14 cellular contexts compared by ENCODE assay signal in genomic region chr6:73302339-73302738, GRCh38. TPM values are rescaled to one million over a fixed set of nuclear protein-coding genes. Genes with fewer than 3 reads are reported as not detected.
A peak's percentile ranks its signal among the peaks of the same experiment; 100 is the strongest.
DNase-seq lines count a peak whose midpoint lies in the region; ATAC-seq and TF ChIP-seq lines count a peak whose summit lies in the region.
"Had no signal": no experiment of that assay in that cellular context is flagged by ENCODE, and none has a peak within 500 bp of the region (broad histone marks: within the 10 kb centered on the region; RNA-seq: fewer than 3 reads in every experiment).

No MANE protein-coding gene starts in this region.

- peaks cover 0 to 5% of the 10 kb centered on the region in 2 donors for H3K36me3 Mint-ChIP-seq in activated T-cell treated with anti-CD3 and anti-CD28 coated beads, Interleukin-2, amount 50 U/mL, for 72 hours (ENCODE audit: insufficient read depth in 2 of 2)

- H3K9me3 ChIP-seq in mucosa of descending colon = no peaks in the 10 kb centered on the region
- H3K9me3 ChIP-seq: A549 had no signal

- intact Hi-C loops in mucosa of descending colon (cut with DNase I, micrococcal nuclease) (no loop called here), Right ventricle myocardium inferior (cut with DNase I) (no loop called here)

- H3K27me3 Mint-ChIP-seq in activated T-cell treated with anti-CD3 and anti-CD28 coated beads, Interleukin-2, amount 50 U/mL, for 72 hours (ENCODE audit: low read depth) = no peaks in the 10 kb centered on the region
- H3K27me3 Mint-ChIP-seq: CD4-positive, alpha-beta memory T cell had no signal

- H3K4me3 Mint-ChIP-seq in activated T-cell treated with anti-CD3 and anti-CD28 coated beads, Interleukin-2, amount 50 U/mL, for 72 hours = no peak overlapping the region
- H3K4me3 Mint-ChIP-seq: CD14-positive monocyte; CD4-positive, alpha-beta memory T cell; H9 had no signal

- DNase-seq in DMS53 (lab: John Stamatoyannopoulos, UW) (peak; percentile 32), DMS53 treated with DMSO at 0.1 percent for 48 hours (lab: John Stamatoyannopoulos, UW; ENCODE audit: unreplicated experiment) (no peak), LNCaP clone FGC (ENCODE audit: low read depth) (peak; percentile 45), NCI-H69 (lab: John Stamatoyannopoulos, UW) (peak; percentile 39), mucosa of descending colon (no peak), Right ventricle myocardium inferior (ENCODE audit: missing footprints) (no peak)
- DNase-seq in activated T-cell treated with anti-CD3 and anti-CD28 coated beads, Interleukin-2, amount 50 U/mL, for 72 hours = no peak
- DNase-seq: AML-193; Calu3; CD4-positive, alpha-beta memory T cell; H9; IMR-90 had no signal

- H3K4me3 ChIP-seq in LNCaP clone FGC (ENCODE audit: low read depth, low read length) (no peak overlapping the region), mucosa of descending colon (no peak overlapping the region)
- H3K4me3 ChIP-seq: A549 had no signal

- no peaks in the 10 kb centered on the region for H3K36me3 ChIP-seq in mucosa of descending colon (ENCODE audit: low read depth)

- H3K4me1 ChIP-seq in mucosa of descending colon (ENCODE audit: low read depth) = no peaks in the 10 kb centered on the region
- H3K4me1 ChIP-seq: A549 had no signal

- no peak overlapping the region for H3K27ac Mint-ChIP-seq in activated T-cell treated with anti-CD3 and anti-CD28 coated beads, Interleukin-2, amount 50 U/mL, for 72 hours
- H3K27ac Mint-ChIP-seq: CD14-positive monocyte, H9 had no signal

- no peak for TF ChIP-seq CTCF in LNCaP clone FGC (IDR thresholded peaks at IDR 0.05; ENCODE audit: control insufficient read depth, extremely low read depth, insufficient read depth)
- TF ChIP-seq CTCF in mucosa of descending colon (IDR thresholded peaks at IDR 0.05) = no peak

- peaks cover 12% of the 10 kb centered on the region for H3K4me1 Mint-ChIP-seq in activated T-cell treated with anti-CD3 and anti-CD28 coated beads, Interleukin-2, amount 50 U/mL, for 72 hours (ENCODE audit: low read depth)

- ATAC-seq in mucosa of descending colon = peak; percentile 47
- no peak for ATAC-seq in Right ventricle myocardium inferior
- ATAC-seq in activated T-cell treated with anti-CD3 and anti-CD28 coated beads, Interleukin-2, amount 50 U/mL, for 72 hours (replicated peaks in 1 of 2) = no peak
- ATAC-seq: A549 had no signal

- no peaks in the 10 kb centered on the region for H3K9me3 Mint-ChIP-seq in activated T-cell treated with anti-CD3 and anti-CD28 coated beads, Interleukin-2, amount 50 U/mL, for 72 hours
- H3K9me3 Mint-ChIP-seq: CD4-positive, alpha-beta memory T cell; H9 had no signal

RNA-seq across cellular contexts. Expression of gene KHDC1, which starts 39.3 kb away (rescaled TPM):
- 1 to 10 TPM in 1 of 3 donors, under 1 TPM in 2; 0.75 to 1.7 (median 0.84) TPM for total RNA-seq in mucosa of descending colon
- total RNA-seq in Right ventricle myocardium inferior = 1.2 TPM
- total RNA-seq in activated T-cell treated with anti-CD3 and anti-CD28 coated beads, Interleukin-2, amount 50 U/mL, for 72 hours = 1 to 10 TPM; 3.4 to 3.7 TPM

RNA-seq across cellular contexts. Expression of gene DPPA5, which starts 51.7 kb away (rescaled TPM):
- total RNA-seq in mucosa of descending colon (not detected), Right ventricle myocardium inferior (not detected)
- not detected for total RNA-seq in activated T-cell treated with anti-CD3 and anti-CD28 coated beads, Interleukin-2, amount 50 U/mL, for 72 hours
- total RNA-seq: Calu3; CD4-positive, alpha-beta memory T cell; IMR-90 had no signal

Comparison
In these comparisons a context has a peak if more than half of its experiments do, and no peak if none do; other contexts are left out.
1. DNase-seq: peak in DMS53 (single experiment), LNCaP clone FGC (single experiment) and NCI-H69 (single experiment); none in DMS53 treated with DMSO at 0.1 percent for 48 hours (single experiment), mucosa of descending colon (0 of 3), Right ventricle myocardium inferior (single experiment) and activated T-cell treated with anti-CD3 and anti-CD28 coated beads, Interleukin-2, amount 50 U/mL, for 72 hours (0 of 2).